26 cellular contexts compared by ENCODE assay signal in genomic region chr7:104790440-104790839, GRCh38.
DNase-seq lines count a peak whose midpoint lies in the region; ATAC-seq, FAIRE-seq and TF ChIP-seq lines count a peak whose summit lies in the region.
"Had no signal": no experiment of that assay in that cellular context is flagged by ENCODE, and none has a peak within 500 bp of the region (broad histone marks: within the 10 kb centered on the region; RNA-seq: fewer than 3 reads in every experiment).

No MANE protein-coding gene starts in this region.

- H4K20me1 ChIP-seq in mammary epithelial cell (ENCODE audit: insufficient read depth, low read length): no peaks in the 10 kb centered on the region
- H4K20me1 ChIP-seq in H9 (ENCODE audit: control insufficient read depth, insufficient read depth, insufficient read length): no peaks in the 10 kb centered on the region
- no peaks in the 10 kb centered on the region for H4K20me1 ChIP-seq in HepG2 (ENCODE audit: insufficient read depth, low read length)
- H4K20me1 ChIP-seq: BLaER1 had no signal

- H3K27me3 ChIP-seq in RWPE2 (ENCODE audit: insufficient read depth, poor library complexity, severe bottlenecking) (no peaks in the 10 kb centered on the region), mammary epithelial cell (ENCODE audit: insufficient read depth, low read length) (no peaks in the 10 kb centered on the region), H9 (ENCODE audit: insufficient read depth, low read length) (no peaks in the 10 kb centered on the region), HepG2 (ENCODE audit: control insufficient read depth in 1 of 2, insufficient read depth in 2 of 2, low read length in 2 of 2) (no peaks in the 10 kb centered on the region; a peak in 1 of 5 replicates)
- H3K27me3 ChIP-seq: BLaER1 had no signal

- no peak overlapping the region for H3K27ac Mint-ChIP-seq in H9
- H3K27ac Mint-ChIP-seq in glutamatergic neuron (ENCODE audit: unreplicated experiment): no peak overlapping the region
- H3K27ac Mint-ChIP-seq: CD4-positive, alpha-beta memory T cell; GM23338; HFFc6 had no signal

- H2BK5ac ChIP-seq in H9 (ENCODE audit: insufficient read length, low read length): no peak overlapping the region

- no peaks in the 10 kb centered on the region for H3K36me3 Mint-ChIP-seq in H9 (ENCODE audit: insufficient read depth in 1 of 3, low read depth in 3 of 3)
- H3K36me3 Mint-ChIP-seq in glutamatergic neuron (ENCODE audit: unreplicated experiment): no peaks in the 10 kb centered on the region
- H3K36me3 Mint-ChIP-seq: CD4-positive, alpha-beta memory T cell had no signal

- no peaks in the 10 kb centered on the region for H3K9me3 Mint-ChIP-seq in H9
- no peaks in the 10 kb centered on the region for H3K9me3 Mint-ChIP-seq in glutamatergic neuron (ENCODE audit: unreplicated experiment)
- H3K9me3 Mint-ChIP-seq: CD4-positive, alpha-beta memory T cell; GM23338; HFFc6 had no signal

- H2BK120ac ChIP-seq in H9 (ENCODE audit: low read depth, low read length, poor library complexity, severe bottlenecking): no peak overlapping the region

- H3K9ac ChIP-seq in mammary epithelial cell (ENCODE audit: insufficient read depth, low read length): no peak overlapping the region
- no peak overlapping the region for H3K9ac ChIP-seq in H9 (ENCODE audit: extremely low read depth, insufficient read length, low read length)
- H3K9ac ChIP-seq in HepG2 (ENCODE audit: insufficient read depth, low read depth, low read length): no peak overlapping the region
- H3K9ac ChIP-seq: BLaER1 had no signal

- H3K4me1 ChIP-seq in RWPE2 (ENCODE audit: insufficient read depth, poor library complexity, severe bottlenecking) (peaks cover 9% of the 10 kb centered on the region), mammary epithelial cell (ENCODE audit: insufficient read depth, low read length) (peaks cover 24% of the 10 kb centered on the region), H9 (ENCODE audit: insufficient read depth, low read length) (no peaks in the 10 kb centered on the region), HepG2 (ENCODE audit: insufficient read depth, low read length) (no peaks in the 10 kb centered on the region)
- H3K4me1 ChIP-seq: BLaER1, HAP-1, SJSA1 had no signal

- no peak overlapping the region for H3K14ac ChIP-seq in H9 (ENCODE audit: insufficient read depth, low read length)

- no peak overlapping the region for H3K56ac ChIP-seq in H9 (ENCODE audit: insufficient read length, low read depth, low read length)

- in situ Hi-C loops in mammary epithelial cell (cut with MboI; ENCODE audit: low sequenced_read_pairs in 2 of 2): no loop called here
- in situ Hi-C loops in HepG2 (cut with HindIII; ENCODE audit: extremely low pct_ligation_motif_present, low pct_unique_long_range_greater_than_20kb): no loop called here

- DNase-seq in RWPE2 (ENCODE audit: low spot score) (no peak), mammary epithelial cell (peak; percentile 26), kidney tubule cell (ENCODE audit: low spot score) (peak; percentile 35), H9 (no peak), HepG2 (ENCODE audit: low spot score) (no peak), glutamatergic neuron (no peak)
- DNase-seq: CD4-positive, alpha-beta memory T cell; HFFc6; IMR-90; KG1; MM.1S; NCI-H1417 treated with DMSO at 0.1 percent for 48 hours; NCI-H187; NCI-H345; NCI-H524; NCI-H774; NK-92 treated with Interleukin-12 subunit alpha and Interleukin-12 subunit beta, amount 100 ng/mL, for 24 hours; PC-9; Right ventricle myocardium superior had no signal

- H3K4me2 ChIP-seq in mammary epithelial cell (ENCODE audit: insufficient read depth, low read depth, low read length) (peak overlapping the region; percentile 36), H9 (ENCODE audit: insufficient read depth, insufficient read length, low read length) (no peak overlapping the region), HepG2 (ENCODE audit: low read depth, low read length) (no peak overlapping the region)
- H3K4me2 ChIP-seq: BLaER1, GM23338, PC-9 had no signal

- TF ChIP-seq RAD21 in HepG2 (CRISPR knock-in tag; IDR thresholded peaks at IDR 0.05): no peak

- POLR2A ChIA-PET in HepG2 (lab: Yijun Ruan, JAX): no interaction called here

- BruUV-seq in mammary epithelial cell (replicated peaks; lab: Mats Ljungman, UMichigan) (no TSS peak), HepG2 (replicated peaks; lab: Mats Ljungman, UMichigan) (no TSS peak)

- no peak for FAIRE-seq in HepG2 (lab: Jason Lieb, UNC)
- FAIRE-seq: A204.1, G401.6 had no signal

- no peaks in the 10 kb centered on the region for H3K23me2 ChIP-seq in H9 (ENCODE audit: insufficient read length, low read depth, low read length, poor library complexity, severe bottlenecking)

- no peak overlapping the region for H4K8ac ChIP-seq in H9 (replicated peaks; ENCODE audit: insufficient read length, low read depth, low read length)

- no peak overlapping the region for H3K4ac ChIP-seq in H9 (ENCODE audit: low read depth, low read length)

- H3K79me2 ChIP-seq in mammary epithelial cell (ENCODE audit: insufficient read depth, low read length) (no peaks in the 10 kb centered on the region), H9 (ENCODE audit: insufficient read depth, low read length) (no peaks in the 10 kb centered on the region), HepG2 (ENCODE audit: insufficient read depth, low read length) (no peaks in the 10 kb centered on the region)

- H3K27ac ChIP-seq in C4-2B (peak overlapping the region; percentile 57; the same call in 1 of the 2 replicates), RWPE2 (ENCODE audit: poor library complexity, severe bottlenecking) (peak overlapping the region; percentile 35), mammary epithelial cell (ENCODE audit: insufficient read depth, low read depth, low read length) (no peak overlapping the region), H9 (ENCODE audit: insufficient read length, low read depth, low read length) (no peak overlapping the region), HepG2 (ENCODE audit: extremely low read length, insufficient read depth, low read length) (no peak overlapping the region)
- H3K27ac ChIP-seq: BLaER1, PC-9, SJSA1 had no signal

- H3K79me1 ChIP-seq in H9 (ENCODE audit: insufficient read depth, low read depth, low read length, poor library complexity, severe bottlenecking): no peaks in the 10 kb centered on the region

- H3K9me3 ChIP-seq in RWPE2 (ENCODE audit: severe bottlenecking) (no peaks in the 10 kb centered on the region), mammary epithelial cell (replicated peaks; ENCODE audit: insufficient read depth, low read length) (no peaks in the 10 kb centered on the region), H9 (ENCODE audit: control insufficient read depth, low read depth, low read length) (no peaks in the 10 kb centered on the region), HepG2 (ENCODE audit: low read length) (no peaks in the 10 kb centered on the region)
- H3K9me3 ChIP-seq: BLaER1, HAP-1, SJSA1 had no signal

- H3K4me1 Mint-ChIP-seq in H9 (0 out of 4 replicates have a peak, but pooled peaks cover 0 to 2% of the 10 kb centered on the region in 2 experiments), glutamatergic neuron (ENCODE audit: low read depth, unreplicated experiment) (no peaks in the 10 kb centered on the region)
- H3K4me1 Mint-ChIP-seq: CD4-positive, alpha-beta memory T cell had no signal

- no peak overlapping the region for H2BK12ac ChIP-seq in H9 (ENCODE audit: insufficient read length, low read depth, low read length)

- TF ChIP-seq EP300 in HepG2 (IDR thresholded peaks at IDR 0.05; ENCODE audit: low read depth in 2 of 2, low read length in 2 of 2) (no peak), HepG2 (CRISPR knock-in tag; IDR thresholded peaks at IDR 0.05; ENCODE audit: borderline replicate concordance) (no peak)

- H3K36me3 ChIP-seq in RWPE2 (ENCODE audit: low read depth) (no peaks in the 10 kb centered on the region), mammary epithelial cell (ENCODE audit: insufficient read depth, low read length) (no peaks in the 10 kb centered on the region), HepG2 (replicated peaks in 1 of 2; ENCODE audit: control insufficient read depth in 1 of 2, insufficient read depth in 2 of 2, low read length in 2 of 2) (no peaks in the 10 kb centered on the region)
- H3K36me3 ChIP-seq: BLaER1, HAP-1, SJSA1 had no signal

- CTCF ChIA-PET in mammary epithelial cell (lab: Charles Lee; ENCODE audit: low non-redundant PET): no interaction called here
- CTCF ChIA-PET in HepG2 (lab: Yijun Ruan, JAX; ENCODE audit: low intra/inter-chr PET ratio, low total read pairs): no interaction called here

- H4K91ac ChIP-seq in H9 (ENCODE audit: insufficient read length, low read depth, low read length): no peak overlapping the region

- no peak overlapping the region for H3K4me3 Mint-ChIP-seq in H9
- no peak overlapping the region for H3K4me3 Mint-ChIP-seq in glutamatergic neuron (ENCODE audit: unreplicated experiment)
- H3K4me3 Mint-ChIP-seq: CD4-positive, alpha-beta memory T cell; GM23338; HFFc6 had no signal

- 45% methylated on average over 2 of the region's 2 CpGs for WGBS in mammary epithelial cell (ENCODE audit: low coverage, missing lambda C conversion rate)
- WGBS in H9 (ENCODE audit: extremely low coverage, insufficient read length, low lambda C conversion rate): no CpG with 5 or more reads among the region's 2 CpGs
- 0% methylated on average over 2 of the region's 2 CpGs for WGBS in HepG2 (ENCODE audit: low lambda C conversion rate)

- H2BK20ac ChIP-seq in H9 (ENCODE audit: low read depth, low read length, poor library complexity, severe bottlenecking): no peak overlapping the region

- H2BK15ac ChIP-seq in H9 (ENCODE audit: low read depth, low read length): no peak overlapping the region

- ATAC-seq in RWPE2 (ENCODE audit: low read depth) (peak; percentile 62), HepG2 (no peak)
- ATAC-seq: GM23338 had no signal

- TF ChIP-seq CTCF in C4-2B (conservative IDR thresholded peaks at IDR 0.05) (no peak), RWPE2 (IDR thresholded peaks at IDR 0.05; ENCODE audit: poor library complexity, severe bottlenecking) (no peak), mammary epithelial cell (conservative IDR thresholded peaks at IDR 0.05 in 1 of 2, IDR thresholded peaks at IDR 0.05 in 1 of 2; ENCODE audit: extremely low read depth in 1 of 2, insufficient read depth in 1 of 2, low read depth in 1 of 2, low read length in 2 of 2) (no peak), H9 (conservative IDR thresholded peaks at IDR 0.05) (no peak), HepG2 (CRISPR knock-in tag; IDR thresholded peaks at IDR 0.05) (no peak), glutamatergic neuron (IDR thresholded peaks at IDR 0.05; ENCODE audit: partially characterized antibody, unreplicated experiment) (no peak)

- peaks cover 4% of the 10 kb centered on the region for H3K27me3 Mint-ChIP-seq in H9 (ENCODE audit: low read depth)
- no peaks in the 10 kb centered on the region for H3K27me3 Mint-ChIP-seq in glutamatergic neuron (ENCODE audit: unreplicated experiment)

- H2AFZ ChIP-seq in mammary epithelial cell (ENCODE audit: low read depth, low read length): no peak overlapping the region
- no peak overlapping the region for H2AFZ ChIP-seq in H9 (ENCODE audit: low read length)
- H2AFZ ChIP-seq in HepG2 (ENCODE audit: low read length): no peak overlapping the region
- H2AFZ ChIP-seq: GM23338, PC-9 had no signal

- no peak overlapping the region for H4K5ac ChIP-seq in H9 (ENCODE audit: insufficient read length, low read depth, low read length)

- H3K4me3 ChIP-seq in RWPE2 (ENCODE audit: severe bottlenecking): no peak overlapping the region
- H3K4me3 ChIP-seq in mammary epithelial cell (replicated peaks in 1 of 3; ENCODE audit: insufficient read depth in 1 of 3, low read depth in 2 of 3, low read length in 3 of 3): no peak overlapping the region
- H3K4me3 ChIP-seq in HepG2 (replicated peaks in 1 of 3; ENCODE audit: insufficient read depth in 1 of 3, low read depth in 2 of 3, low read length in 3 of 3): no peak overlapping the region
- H3K4me3 ChIP-seq: BLaER1, GM23338, HAP-1, PC-9, SJSA1 had no signal

- no peak for TF ChIP-seq POLR2A in HepG2 (IDR thresholded peaks at IDR 0.05; ENCODE audit: insufficient read depth in 1 of 2, low read depth in 2 of 2, low read length in 2 of 2)

- no peak overlapping the region for H3T11ph ChIP-seq in H9 (ENCODE audit: low read length)

- intact Hi-C loops in mammary epithelial cell (cut with micrococcal nuclease): no loop called here
- intact Hi-C loops in HepG2 (cut with micrococcal nuclease; ENCODE audit: unreplicated experiment): no loop called here

- no peak overlapping the region for H3K23ac ChIP-seq in H9 (ENCODE audit: insufficient read length, low read depth, low read length)

- no peak overlapping the region for H2AK5ac ChIP-seq in H9 (ENCODE audit: insufficient read length, low read length)

- dilution Hi-C loops in mammary epithelial cell (cut with HindIII; ENCODE audit: low sequenced_read_pairs): no loop called here

- H3K18ac ChIP-seq in H9 (ENCODE audit: insufficient read length, low read depth, low read length): no peak overlapping the region

Comparison
In these comparisons a context has a peak if more than half of its experiments do, and no peak if none do; other contexts are left out.
1. H3K27ac ChIP-seq: peak in C4-2B (single experiment) and RWPE2 (single experiment); none in mammary epithelial cell (single experiment), H9 (single experiment) and HepG2 (single experiment).
2. DNase-seq: peak in mammary epithelial cell (single experiment) and kidney tubule cell (single experiment); none in RWPE2 (single experiment), H9 (single experiment), HepG2 (single experiment) and glutamatergic neuron (single experiment).